In genomic region chr4:112184438-112184837, GRCh38 we compare ENCODE assay signal across 21 cellular contexts.
"Had no signal": no experiment of that assay in that cellular context is flagged by ENCODE, and none has a peak within 500 bp of the region (broad histone marks: within the 10 kb centered on the region; RNA-seq: fewer than 3 reads in every experiment).

No MANE protein-coding gene starts in this region.

- H3K27me3 Mint-ChIP-seq: dendritic cell treated with granulocyte-macrophage colony-stimulating factor and Interleukin-4, amounts not matched to agents 40 ng/mL and 50 ng/mL, for 4 days; effector memory CD8-positive, alpha-beta T cell; memory B cell; stimulated activated naive B cell treated with anti-CD40 and anti-IgM and Interleukin-4, amounts not matched to agents 10 μg/mL and 1 μg/mL and 100 μg/mL, for 72 hours had no signal

- H3K27me3 ChIP-seq: esophagus muscularis mucosa, hepatocyte, spleen had no signal

- H3K9me3 Mint-ChIP-seq: dendritic cell treated with granulocyte-macrophage colony-stimulating factor and Interleukin-4, amounts not matched to agents 40 ng/mL and 50 ng/mL, for 4 days; effector memory CD8-positive, alpha-beta T cell; memory B cell; mesothelial cell of epicardium; natural killer cell; neural crest cell; stimulated activated naive B cell treated with anti-CD40 and anti-IgM and Interleukin-4, amounts not matched to agents 10 μg/mL and 1 μg/mL and 100 μg/mL, for 72 hours had no signal

- H3K4me3 ChIP-seq: esophagus muscularis mucosa, hepatocyte, left ventricle myocardium inferior, lower lobe of right lung, spleen had no signal

- H2AFZ ChIP-seq: hepatocyte had no signal

- H3K4me1 Mint-ChIP-seq: memory B cell, mesothelial cell of epicardium, neural crest cell had no signal

- H3K36me3 Mint-ChIP-seq: memory B cell, mesothelial cell of epicardium, natural killer cell had no signal

- H3K27ac ChIP-seq: epithelial cell of prostate, esophagus muscularis mucosa, hepatocyte, left ventricle myocardium inferior, lower lobe of right lung, spleen had no signal

- H3K36me3 ChIP-seq: lower lobe of right lung had no signal

- H3K9me3 ChIP-seq: esophagus muscularis mucosa, left ventricle myocardium inferior, lower lobe of right lung, spleen had no signal

- FAIRE-seq: kidney had no signal

- H3K27ac Mint-ChIP-seq: dendritic cell treated with granulocyte-macrophage colony-stimulating factor and Interleukin-4, amounts not matched to agents 40 ng/mL and 50 ng/mL, for 4 days; effector memory CD8-positive, alpha-beta T cell; memory B cell; mesothelial cell of epicardium; natural killer cell; stimulated activated naive B cell treated with anti-CD40 and anti-IgM and Interleukin-4, amounts not matched to agents 10 μg/mL and 1 μg/mL and 100 μg/mL, for 72 hours had no signal

- H3K4me2 ChIP-seq: hepatocyte had no signal

- DNase-seq: effector memory CD8-positive, alpha-beta T cell; kidney; left cardiac atrium; left ventricle myocardium inferior; lower lobe of right lung; natural killer cell; posterior cingulate gyrus; spleen; stimulated activated CD4-positive, alpha-beta T cell treated with anti-CD3 and anti-CD28 coated beads, Interleukin-15, amount 100 ng/mL, for 24 hours; stimulated activated CD4-positive, alpha-beta T cell treated with anti-CD3 and anti-CD28 coated beads, Interleukin-1b, Interleukin-23, amount 100 ng/mL, for 48 hours; stimulated activated CD4-positive, alpha-beta T cell treated with anti-CD3 and anti-CD28 coated beads, Interleukin-4, amount 100 ng/mL, for 24 hours; stimulated activated naive B cell treated with anti-CD40 and anti-IgM and Interleukin-4, amounts not matched to agents 10 μg/mL and 1 μg/mL and 100 μg/mL, for 72 hours; trophoblast cell had no signal

- H3K79me2 ChIP-seq: hepatocyte had no signal

- H3K4me1 ChIP-seq: lower lobe of right lung, spleen had no signal

- H3K4me3 Mint-ChIP-seq: dendritic cell treated with granulocyte-macrophage colony-stimulating factor and Interleukin-4, amounts not matched to agents 40 ng/mL and 50 ng/mL, for 4 days; effector memory CD8-positive, alpha-beta T cell; memory B cell; mesothelial cell of epicardium; natural killer cell; neural crest cell; stimulated activated naive B cell treated with anti-CD40 and anti-IgM and Interleukin-4, amounts not matched to agents 10 μg/mL and 1 μg/mL and 100 μg/mL, for 72 hours had no signal

- ATAC-seq: effector memory CD8-positive, alpha-beta T cell; left cardiac atrium; lower lobe of right lung; natural killer cell; sciatic nerve had no signal
